Comparison of ENCODE assay signal across 15 cellular contexts in genomic region chr12:129607293-129607692, GRCh38.
DNase-seq lines count a peak whose midpoint lies in the region; ATAC-seq and TF ChIP-seq lines count a peak whose summit lies in the region.
"Had no signal": no experiment of that assay in that cellular context is flagged by ENCODE, and none has a peak within 500 bp of the region (broad histone marks: within the 10 kb centered on the region; RNA-seq: fewer than 3 reads in every experiment).

No MANE protein-coding gene starts in this region.

- no peak for TF ChIP-seq CTCF in brain (conservative IDR thresholded peaks at IDR 0.05)
- TF ChIP-seq CTCF in lung (IDR thresholded peaks at IDR 0.05; ENCODE audit: control extremely low read depth, extremely low read depth): no peak

- peak overlapping the region; percentile 70 for H3K27ac ChIP-seq in HUES64 (ENCODE audit: low read depth, low read length)
- H3K27ac ChIP-seq in lung (ENCODE audit: low read depth in 1 of 2, low read length in 1 of 2): no peak overlapping the region
- H3K27ac ChIP-seq: coronary artery had no signal

- peak; percentile 47 for ATAC-seq in lung (ENCODE audit: insufficient read depth, low FRiP score)
- no peak for ATAC-seq in HG03108 (IDR thresholded peaks at IDR 0.05; ENCODE audit: unreplicated experiment)
- ATAC-seq in GM18909 (IDR thresholded peaks at IDR 0.05; ENCODE audit: poor library complexity, unreplicated experiment): no peak
- ATAC-seq: HepG2; stimulated activated naive B cell treated with anti-CD40 and anti-IgM and Interleukin-4, amounts not matched to agents 10 μg/mL and 1 μg/mL and 100 μg/mL, for 72 hours had no signal

- H3K4me3 ChIP-seq in HUES64 (ENCODE audit: low read length): peak overlapping the region; percentile 18; the same call in 1 of the 2 replicates
- H3K4me3 ChIP-seq in lung: no peak overlapping the region
- H3K4me3 ChIP-seq: coronary artery had no signal

- peaks cover 4 to 89% (median 11%) of the 10 kb centered on the region in 5 experiments for H3K9me3 Mint-ChIP-seq in brain

- peak overlapping the region; percentile 38; the same call in 1 of the 2 replicates for H3K9ac ChIP-seq in HUES64 (ENCODE audit: low read depth, low read length)

- WGBS in HUES64: 49% methylated on average over 6 of the region's 6 CpGs
- WGBS in lung, 2 donors: 35 to 40% methylated on average over 6 of the region's 6 CpGs

- peaks cover 46% of the 10 kb centered on the region for H3K4me1 Mint-ChIP-seq in brain
- H3K4me1 Mint-ChIP-seq: activated naive CD8-positive, alpha-beta T cell treated with anti-CD3 and anti-CD28 coated beads, Interleukin-2, amount 10 ng/mL, durations not matched to agents 7 days and 5 days; stimulated activated naive B cell treated with anti-CD40 and anti-IgM and Interleukin-4, amounts not matched to agents 10 μg/mL and 1 μg/mL and 100 μg/mL, for 72 hours had no signal

- H3K27ac Mint-ChIP-seq in brain: peak overlapping the region in 3 of 5 experiments; percentile 26 to 85 (median 40)
- H3K27ac Mint-ChIP-seq: activated naive CD8-positive, alpha-beta T cell treated with anti-CD3 and anti-CD28 coated beads, Interleukin-2, amount 10 ng/mL, durations not matched to agents 7 days and 5 days; stimulated activated naive B cell treated with anti-CD40 and anti-IgM and Interleukin-4, amounts not matched to agents 10 μg/mL and 1 μg/mL and 100 μg/mL, for 72 hours had no signal

- H3K4me1 ChIP-seq in HUES64 (ENCODE audit: insufficient read depth, low read length): peaks cover 43% of the 10 kb centered on the region
- H3K4me1 ChIP-seq in lung (ENCODE audit: control insufficient read depth in 2 of 2, insufficient read depth in 2 of 2, low read length in 2 of 2): peaks cover 0 to 2% of the 10 kb centered on the region in 2 donors

- H3K36me3 Mint-ChIP-seq in brain: no peaks in the 10 kb centered on the region
- H3K36me3 Mint-ChIP-seq: activated naive CD8-positive, alpha-beta T cell treated with anti-CD3 and anti-CD28 coated beads, Interleukin-2, amount 10 ng/mL, durations not matched to agents 7 days and 5 days; stimulated activated naive B cell treated with anti-CD40 and anti-IgM and Interleukin-4, amounts not matched to agents 10 μg/mL and 1 μg/mL and 100 μg/mL, for 72 hours had no signal

- H3K9me3 ChIP-seq in HUES64 (ENCODE audit: insufficient read depth, low read depth, low read length): no peaks in the 10 kb centered on the region
- peaks cover 0 to 3% of the 10 kb centered on the region in 2 donors for H3K9me3 ChIP-seq in lung (ENCODE audit: control insufficient read depth in 2 of 2, insufficient read depth in 1 of 2, low read length in 1 of 2)

- H3K27me3 Mint-ChIP-seq in brain: peaks cover 4% of the 10 kb centered on the region
- H3K27me3 Mint-ChIP-seq: activated naive CD8-positive, alpha-beta T cell treated with anti-CD3 and anti-CD28 coated beads, Interleukin-2, amount 10 ng/mL, durations not matched to agents 7 days and 5 days; stimulated activated naive B cell treated with anti-CD40 and anti-IgM and Interleukin-4, amounts not matched to agents 10 μg/mL and 1 μg/mL and 100 μg/mL, for 72 hours had no signal

- peak overlapping the region in 2 of 5 experiments; percentile 31 to 36 for H3K4me3 Mint-ChIP-seq in brain
- H3K4me3 Mint-ChIP-seq: activated naive CD8-positive, alpha-beta T cell treated with anti-CD3 and anti-CD28 coated beads, Interleukin-2, amount 10 ng/mL, durations not matched to agents 7 days and 5 days; stimulated activated naive B cell treated with anti-CD40 and anti-IgM and Interleukin-4, amounts not matched to agents 10 μg/mL and 1 μg/mL and 100 μg/mL, for 72 hours had no signal

- DNase-seq in lung (ENCODE audit: low spot score): no peak
- DNase-seq in smooth muscle cell of the brain vasculature (ENCODE audit: low read depth, low spot score): peak; percentile 86
- no peak for DNase-seq in T1000 (lab: John Stamatoyannopoulos, UW)
- DNase-seq: activated CD8-positive, alpha-beta memory T cell treated with anti-CD3 and anti-CD28 coated beads, Interleukin-2, amount 50 U/mL, for 48 hours; activated naive CD8-positive, alpha-beta T cell treated with anti-CD3 and anti-CD28 coated beads, Interleukin-2, amount 10 ng/mL, durations not matched to agents 7 days and 5 days; C1 segment of cervical spinal cord; NCI-H1092; NCI-H2227 treated with DMSO at 0.1 percent for 48 hours; stimulated activated naive B cell treated with anti-CD40 and anti-IgM and Interleukin-4, amounts not matched to agents 10 μg/mL and 1 μg/mL and 100 μg/mL, for 72 hours had no signal

- H3K36me3 ChIP-seq in HUES64 (ENCODE audit: insufficient read depth, low read length) (no peaks in the 10 kb centered on the region), lung (ENCODE audit: control insufficient read depth in 2 of 2, insufficient read depth in 2 of 2, low read length in 2 of 2) (no peaks in the 10 kb centered on the region)

- H3K27me3 ChIP-seq in HUES64 (ENCODE audit: insufficient read depth, low read length): no peaks in the 10 kb centered on the region
- H3K27me3 ChIP-seq in lung (ENCODE audit: control insufficient read depth, insufficient read depth): no peaks in the 10 kb centered on the region
